In genomic region chr16:2428787-2429036, GRCh38 we compare ENCODE assay signal across 8 cellular contexts. TPM values are rescaled to one million over a fixed set of nuclear protein-coding genes. Genes with fewer than 3 reads are reported as not detected.
DNase-seq lines count a peak whose midpoint lies in the region; ATAC-seq and TF ChIP-seq lines count a peak whose summit lies in the region.

No MANE protein-coding gene starts in this region.

- H3K4me1 ChIP-seq in mucosa of stomach (ENCODE audit: control insufficient read depth, insufficient read depth, low read length) = peaks cover 19% of the 10 kb centered on the region

- peaks cover 22% of the 10 kb centered on the region for H3K4me1 Mint-ChIP-seq in central memory CD8-positive, alpha-beta T cell

- H3K4me3 ChIP-seq in AG10803 (ENCODE audit: low read length) (peak overlapping the region; percentile 77), mucosa of stomach (ENCODE audit: low read length) (peak overlapping the region; percentile 63)

- H3K9ac ChIP-seq in mucosa of stomach (ENCODE audit: low read length) = peak overlapping the region; percentile 72

- H3K9me3 ChIP-seq in mucosa of stomach (ENCODE audit: control insufficient read depth, low read length) = no peaks in the 10 kb centered on the region

- H3K27ac Mint-ChIP-seq in central memory CD8-positive, alpha-beta T cell (ENCODE audit: low read depth) = peak overlapping the region; percentile 70

- no peaks in the 10 kb centered on the region for H3K27me3 Mint-ChIP-seq in central memory CD8-positive, alpha-beta T cell

- ATAC-seq in HG03175 (IDR thresholded peaks at IDR 0.05; ENCODE audit: unreplicated experiment) (peak; percentile 25), GM21529 (IDR thresholded peaks at IDR 0.05; ENCODE audit: unreplicated experiment) (no peak)
- ATAC-seq in central memory CD8-positive, alpha-beta T cell (replicated peaks; ENCODE audit: extremely low read depth, poor library complexity, severe bottlenecking) = peak; percentile 25

- in situ Hi-C loops in G401 (cut with HindIII; ENCODE audit: low sequenced_read_pairs) = no loop called here

- TF ChIP-seq CTCF in AG10803 (conservative IDR thresholded peaks at IDR 0.05; ENCODE audit: low read length) = no peak

- no peaks in the 10 kb centered on the region for H3K9me3 Mint-ChIP-seq in central memory CD8-positive, alpha-beta T cell

- H3K27me3 ChIP-seq in mucosa of stomach (ENCODE audit: control insufficient read depth, insufficient read depth, low read length) = no peaks in the 10 kb centered on the region

- peaks cover 12% of the 10 kb centered on the region for H3K36me3 Mint-ChIP-seq in central memory CD8-positive, alpha-beta T cell (ENCODE audit: insufficient read depth)

- DNase-seq in AG10803 (ENCODE audit: low read depth) (no peak), nucleus accumbens (lab: John Stamatoyannopoulos, UW) (no peak), G401 (ENCODE audit: low spot score) (no peak), A172 (ENCODE audit: low spot score) (no peak)
- DNase-seq in central memory CD8-positive, alpha-beta T cell (ENCODE audit: low spot score in 2 of 2) = no peak

- H3K36me3 ChIP-seq in mucosa of stomach (ENCODE audit: control insufficient read depth, insufficient read depth, low read length) = no peaks in the 10 kb centered on the region

- peak overlapping the region; percentile 87 for H3K4me3 Mint-ChIP-seq in central memory CD8-positive, alpha-beta T cell

RNA-seq across cellular contexts. Expression of gene CCNF, which starts 0.5 kb away (rescaled TPM):
- 48.2 and 62.1 TPM in 2 replicates for total RNA-seq in G401 (2014; rRNA removed; shearing (Covaris generic))
- 52.0 and 54.5 TPM in 2 replicates for total RNA-seq in A172 (2014; rRNA removed; shearing (Covaris generic))

RNA-seq across cellular contexts. Expression of gene TEDC2, which starts 31.2 kb away (rescaled TPM):
- 42.8 and 49.9 TPM in 2 replicates for total RNA-seq in G401 (2014; rRNA removed; shearing (Covaris generic))
- total RNA-seq in A172 (2014; rRNA removed; shearing (Covaris generic)) = 33.2 and 48.6 TPM in 2 replicates

RNA-seq across cellular contexts. Expression of gene NTN3, which starts 42.4 kb away (rescaled TPM):
- total RNA-seq in G401 (2014; rRNA removed; shearing (Covaris generic)) = 2.0 and 4.4 TPM in 2 replicates
- 0.12 TPM in 1 of 2 replicates, not detected in the other for total RNA-seq in A172 (2014; rRNA removed; shearing (Covaris generic))

RNA-seq across cellular contexts. Expression of gene TBC1D24, which starts 46.2 kb away (rescaled TPM):
- total RNA-seq in G401 (2014; rRNA removed; shearing (Covaris generic)) = 9.4 and 13.0 TPM in 2 replicates
- total RNA-seq in A172 (2014; rRNA removed; shearing (Covaris generic)) = 8.6 and 18.0 TPM in 2 replicates
